Comparison of ENCODE assay signal across 32 cellular contexts in the genomic region with DNA sequence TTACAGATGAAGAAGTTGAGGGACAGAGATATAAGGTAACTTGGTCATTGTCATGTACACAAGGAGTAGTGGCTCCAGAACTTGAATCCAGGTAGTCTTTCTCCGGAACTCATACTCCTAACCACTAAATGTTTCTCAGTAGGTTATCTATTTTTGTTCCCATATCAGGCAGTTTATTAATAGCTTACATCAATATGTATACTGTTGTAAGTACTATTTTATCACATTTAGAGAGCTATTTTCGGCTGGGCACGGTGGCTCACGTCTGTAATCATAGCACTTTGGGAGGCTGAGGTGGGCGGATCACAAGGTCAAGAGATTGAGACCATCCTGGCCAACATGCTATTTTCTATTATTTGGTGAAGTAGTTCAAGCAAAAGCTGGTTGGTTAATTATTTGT.
"Had no signal": no experiment of that assay in that cellular context is flagged by ENCODE, and none has a peak within 500 bp of the region (broad histone marks: within the 10 kb centered on the region; RNA-seq: fewer than 3 reads in every experiment).

No MANE protein-coding gene starts in this region.

- H3K27me3 ChIP-seq: adrenal gland, ascending aorta, body of pancreas, brain microvascular endothelial cell, breast epithelium, cardiac muscle cell had no signal

- H3K9me3 ChIP-seq: adrenal gland, ascending aorta, body of pancreas, breast epithelium had no signal

- H3K4me1 ChIP-seq: adrenal gland, ascending aorta, body of pancreas, breast epithelium had no signal

- H3K27ac ChIP-seq: adrenal gland, ascending aorta, body of pancreas, brain microvascular endothelial cell, breast epithelium, cardiac muscle cell had no signal

- DNase-seq: activated effector memory CD4-positive, alpha-beta T cell treated with anti-CD3 and anti-CD28 coated beads, Interleukin-2, amount 50 U/mL, for 16 hours; activated effector memory CD4-positive, alpha-beta T cell treated with Interleukin-2 at 50 U/mL for 16 hours; activated gamma-delta T cell; activated gamma-delta T cell treated with Interleukin-2 at 50 U/mL for 16 hours; activated naive CD4-positive, alpha-beta T cell; activated naive CD4-positive, alpha-beta T cell treated with anti-CD3 and anti-CD28 coated beads for 36 hours; activated naive CD4-positive, alpha-beta T cell treated with anti-CD3 and anti-CD28 coated beads, Interleukin-2, amount 10 ng/mL, durations not matched to agents 7 days and 5 days; activated naive CD4-positive, alpha-beta T cell treated with anti-CD3 and anti-CD28 coated beads, Interleukin-2, amount 50 U/mL, for 16 hours; activated naive CD4-positive, alpha-beta T cell treated with Interleukin-2 at 50 U/mL for 16 hours; activated naive CD8-positive, alpha-beta T cell treated with anti-CD3 and anti-CD28 coated beads for 36 hours; activated naive CD8-positive, alpha-beta T cell treated with anti-CD3 and anti-CD28 coated beads, Interleukin-2, amount 10 ng/mL, durations not matched to agents 7 days and 5 days; activated naive CD8-positive, alpha-beta T cell treated with anti-CD3 and anti-CD28 coated beads, Interleukin-2, amount 50 U/mL, for 24 hours; activated T-cell treated with anti-CD3 and anti-CD28 coated beads for 4 hours; activated T-cell treated with anti-CD3 and anti-CD28 coated beads, Interleukin-2, amount 50 U/mL, for 1 hour; activated T-cell treated with anti-CD3 and anti-CD28 coated beads, Interleukin-2, amount 50 U/mL, for 24 hours; activated T-cell treated with anti-CD3 and anti-CD28 coated beads, Interleukin-2, amount 50 U/mL, for 4 hours; activated T-cell treated with anti-CD3 and anti-CD28 coated beads, Interleukin-2, amount 50 U/mL, for 48 hours; activated T-cell treated with anti-CD3 and anti-CD28 coated beads, Interleukin-2, amount 50 U/mL, for 72 hours; adrenal gland; amniotic stem cell; amygdala; anterior cingulate cortex; aorta; body of pancreas; brain microvascular endothelial cell; central memory CD4-positive, alpha-beta T cell; cerebellar nuclear complex had no signal

- H3K36me3 ChIP-seq: adrenal gland, ascending aorta, brain microvascular endothelial cell, breast epithelium, cardiac muscle cell had no signal

- ATAC-seq: activated naive CD4-positive, alpha-beta T cell treated with anti-CD3 and anti-CD28 coated beads, Interleukin-2, amount 50 U/mL, for 72 hours; activated naive CD8-positive, alpha-beta T cell treated with anti-CD3 and anti-CD28 coated beads, Interleukin-2, amount 50 U/mL, for 24 hours; activated T-cell treated with anti-CD3 and anti-CD28 coated beads, Interleukin-2, amount 50 U/mL, for 4 hours; activated T-cell treated with anti-CD3 and anti-CD28 coated beads, Interleukin-2, amount 50 U/mL, for 72 hours; activated T-helper 17 cell treated with anti-CD3 and anti-CD28 coated beads, Interleukin-2, amount 50 U/mL, for 72 hours; body of pancreas had no signal

- H3K4me3 ChIP-seq: adrenal gland, ascending aorta, body of pancreas, breast epithelium, cardiac muscle cell had no signal
